In genomic region chr11:24132471-24132870, GRCh38 we compare ENCODE assay signal across 26 cellular contexts.
"Had no signal": no experiment of that assay in that cellular context is flagged by ENCODE, and none has a peak within 500 bp of the region (broad histone marks: within the 10 kb centered on the region; RNA-seq: fewer than 3 reads in every experiment).

No MANE protein-coding gene starts in this region.

- H3K27ac Mint-ChIP-seq: activated CD4-positive, alpha-beta memory T cell treated with anti-CD3 and anti-CD28 coated beads, Interleukin-2, amount 10 ng/mL, durations not matched to agents 7 days and 5 days; activated CD4-positive, alpha-beta T cell treated with anti-CD3 and anti-CD28 coated beads, Interleukin-2, amount 10 ng/mL, durations not matched to agents 7 days and 5 days; activated naive CD4-positive, alpha-beta T cell treated with anti-CD3 and anti-CD28 coated beads, Interleukin-2, amount 50 U/mL, for 24 hours; activated T-helper 2 cell treated with anti-CD3 and anti-CD28 coated beads, Interferon-gamma antibody, Interleukin-2, Interleukin-4, amounts not matched to agents 10 μg/mL and 5 μg/mL and 100 μg/mL, durations not matched to agents 14 hours and 24 hours and 36 hours; naive thymus-derived CD8-positive, alpha-beta T cell; stimulated activated naive B cell treated with anti-CD40 and anti-IgM and Interleukin-4, amounts not matched to agents 10 μg/mL and 1 μg/mL and 100 μg/mL, for 72 hours had no signal

- DNase-seq: activated CD4-positive, alpha-beta memory T cell treated with anti-CD3 and anti-CD28 coated beads, Interleukin-2, amount 10 ng/mL, durations not matched to agents 7 days and 5 days; activated CD4-positive, alpha-beta T cell treated with anti-CD3 and anti-CD28 coated beads, Interleukin-2, amount 10 ng/mL, durations not matched to agents 7 days and 5 days; activated CD4-positive, CD25-positive, alpha-beta regulatory T cell treated with anti-CD3 and anti-CD28 coated beads, Interleukin-2, amount 50 U/mL, for 72 hours; activated CD8-positive, alpha-beta memory T cell treated with anti-CD3 and anti-CD28 coated beads, Interleukin-2, amount 50 U/mL, for 48 hours; activated naive CD8-positive, alpha-beta T cell treated with anti-CD3 and anti-CD28 coated beads, Interleukin-2, amount 50 U/mL, for 24 hours; activated T-cell treated with anti-CD3 and anti-CD28 coated beads, Interleukin-2, amount 50 U/mL, for 4 hours; colonic mucosa; effector CD8-positive, alpha-beta T cell; left colon; mesenchymal stem cell; naive thymus-derived CD8-positive, alpha-beta T cell; nucleus accumbens; psoas muscle; stimulated activated CD4-positive, alpha-beta T cell treated with anti-CD3 and anti-CD28 coated beads, Interleukin-15, amount 100 ng/mL, for 24 hours; stimulated activated CD4-positive, alpha-beta T cell treated with anti-CD3 and anti-CD28 coated beads, Interleukin-2, amount 100 ng/mL, for 24 hours; stimulated activated naive B cell treated with anti-CD40 and anti-IgM and Interleukin-4, amounts not matched to agents 10 μg/mL and 1 μg/mL and 100 μg/mL, for 72 hours; stomach; T-helper 2 cell had no signal

- H3K36me3 ChIP-seq: colonic mucosa, gastroesophageal sphincter, right atrium auricular region, stomach, tibial nerve had no signal

- ATAC-seq: activated naive CD8-positive, alpha-beta T cell treated with anti-CD3 and anti-CD28 coated beads, Interleukin-2, amount 50 U/mL, for 24 hours; activated T-cell treated with anti-CD3 and anti-CD28 coated beads, Interleukin-2, amount 50 U/mL, for 4 hours; gastroesophageal sphincter; left colon; naive thymus-derived CD8-positive, alpha-beta T cell; psoas muscle; stimulated activated naive B cell treated with anti-CD40 and anti-IgM and Interleukin-4, amounts not matched to agents 10 μg/mL and 1 μg/mL and 100 μg/mL, for 72 hours had no signal

- H3K27me3 Mint-ChIP-seq: activated CD4-positive, alpha-beta memory T cell treated with anti-CD3 and anti-CD28 coated beads, Interleukin-2, amount 10 ng/mL, durations not matched to agents 7 days and 5 days; activated CD4-positive, alpha-beta T cell treated with anti-CD3 and anti-CD28 coated beads, Interleukin-2, amount 10 ng/mL, durations not matched to agents 7 days and 5 days; activated naive CD4-positive, alpha-beta T cell treated with anti-CD3 and anti-CD28 coated beads, Interleukin-2, amount 50 U/mL, for 24 hours; activated naive CD8-positive, alpha-beta T cell treated with anti-CD3 and anti-CD28 coated beads, Interleukin-2, amount 50 U/mL, for 24 hours; naive thymus-derived CD8-positive, alpha-beta T cell; stimulated activated naive B cell treated with anti-CD40 and anti-IgM and Interleukin-4, amounts not matched to agents 10 μg/mL and 1 μg/mL and 100 μg/mL, for 72 hours had no signal

- H3K9me3 Mint-ChIP-seq: activated naive CD4-positive, alpha-beta T cell treated with anti-CD3 and anti-CD28 coated beads, Interleukin-2, amount 50 U/mL, for 24 hours; stimulated activated naive B cell treated with anti-CD40 and anti-IgM and Interleukin-4, amounts not matched to agents 10 μg/mL and 1 μg/mL and 100 μg/mL, for 72 hours had no signal

- H3K4me1 Mint-ChIP-seq: activated CD4-positive, alpha-beta memory T cell treated with anti-CD3 and anti-CD28 coated beads, Interleukin-2, amount 10 ng/mL, durations not matched to agents 7 days and 5 days; activated CD4-positive, alpha-beta T cell treated with anti-CD3 and anti-CD28 coated beads, Interleukin-2, amount 10 ng/mL, durations not matched to agents 7 days and 5 days; activated naive CD4-positive, alpha-beta T cell treated with anti-CD3 and anti-CD28 coated beads, Interleukin-2, amount 50 U/mL, for 24 hours; activated naive CD8-positive, alpha-beta T cell treated with anti-CD3 and anti-CD28 coated beads, Interleukin-2, amount 50 U/mL, for 24 hours; naive thymus-derived CD8-positive, alpha-beta T cell; neural crest cell; stimulated activated naive B cell treated with anti-CD40 and anti-IgM and Interleukin-4, amounts not matched to agents 10 μg/mL and 1 μg/mL and 100 μg/mL, for 72 hours had no signal

- H3K4me1 ChIP-seq: colonic mucosa, gastroesophageal sphincter, parathyroid adenoma, psoas muscle, right atrium auricular region, stomach, tibial nerve had no signal

- H3K4me3 ChIP-seq: colonic mucosa, gastroesophageal sphincter, hepatocyte, psoas muscle, right atrium auricular region, stomach, tibial nerve had no signal

- H3K9me3 ChIP-seq: colonic mucosa, gastroesophageal sphincter, psoas muscle, right atrium auricular region, stomach, tibial nerve had no signal

- H3K27ac ChIP-seq: colonic mucosa, gastroesophageal sphincter, hepatocyte, parathyroid adenoma, psoas muscle, right atrium auricular region, stomach, tibial nerve had no signal

- H3K36me3 Mint-ChIP-seq: activated naive CD4-positive, alpha-beta T cell treated with anti-CD3 and anti-CD28 coated beads, Interleukin-2, amount 50 U/mL, for 24 hours; naive thymus-derived CD8-positive, alpha-beta T cell; stimulated activated naive B cell treated with anti-CD40 and anti-IgM and Interleukin-4, amounts not matched to agents 10 μg/mL and 1 μg/mL and 100 μg/mL, for 72 hours had no signal

- H3K4me3 Mint-ChIP-seq: activated CD4-positive, alpha-beta memory T cell treated with anti-CD3 and anti-CD28 coated beads, Interleukin-2, amount 10 ng/mL, durations not matched to agents 7 days and 5 days; activated CD4-positive, alpha-beta T cell treated with anti-CD3 and anti-CD28 coated beads, Interleukin-2, amount 10 ng/mL, durations not matched to agents 7 days and 5 days; activated naive CD4-positive, alpha-beta T cell treated with anti-CD3 and anti-CD28 coated beads, Interleukin-2, amount 50 U/mL, for 24 hours; activated naive CD8-positive, alpha-beta T cell treated with anti-CD3 and anti-CD28 coated beads, Interleukin-2, amount 50 U/mL, for 24 hours; activated T-cell treated with anti-CD3 and anti-CD28 coated beads, Interleukin-2, amount 50 U/mL, for 4 hours; naive thymus-derived CD8-positive, alpha-beta T cell; neural crest cell; stimulated activated naive B cell treated with anti-CD40 and anti-IgM and Interleukin-4, amounts not matched to agents 10 μg/mL and 1 μg/mL and 100 μg/mL, for 72 hours had no signal

- H3K27me3 ChIP-seq: colonic mucosa, gastroesophageal sphincter, hepatocyte, right atrium auricular region, stomach, tibial nerve had no signal
